In the genomic region with DNA sequence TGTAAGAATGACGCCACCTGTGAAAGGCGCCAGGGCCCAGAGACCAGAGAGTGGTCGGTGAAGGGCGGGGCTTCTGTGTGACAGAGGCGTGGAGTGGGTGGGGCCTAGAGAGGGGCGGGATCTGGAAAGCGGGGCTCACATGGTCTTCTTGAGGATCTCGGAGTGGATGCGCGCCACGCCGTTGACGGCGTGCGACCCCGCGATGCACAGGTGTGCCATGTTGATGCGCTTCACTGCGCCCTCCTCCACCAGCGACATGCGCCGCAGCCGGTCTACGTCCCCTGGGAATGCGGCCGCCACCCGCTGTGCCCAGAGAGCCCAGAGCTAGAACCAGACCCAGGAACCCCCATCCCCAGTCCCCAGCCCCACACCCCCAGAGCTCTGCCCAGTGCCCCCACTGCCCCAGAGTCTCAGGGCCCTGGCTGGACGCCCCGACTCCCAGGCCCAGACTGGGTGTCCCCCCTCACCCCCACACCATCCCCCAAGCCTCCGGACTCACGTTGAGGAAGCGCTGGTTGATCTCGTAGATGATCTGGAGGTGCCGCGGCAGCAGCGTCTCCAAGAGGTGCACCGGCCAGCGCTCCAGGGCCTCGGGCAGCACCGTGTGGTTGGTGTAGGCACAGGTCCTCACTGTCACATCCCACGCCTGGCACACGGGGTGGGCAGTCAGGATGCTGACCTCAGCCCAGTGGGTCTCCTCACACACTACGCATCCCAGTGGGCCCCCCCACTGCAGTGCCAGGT, we compare ENCODE assay signal across 17 cellular contexts. TPM values are rescaled to one million over a fixed set of nuclear protein-coding genes. Genes with fewer than 3 reads are reported as not detected.
"Had no signal": no experiment of that assay in that cellular context is flagged by ENCODE, and none has a peak within 500 bp of the region (broad histone marks: within the 10 kb centered on the region; RNA-seq: fewer than 3 reads in every experiment).

No MANE protein-coding gene starts in this region.

- H3K4me3 Mint-ChIP-seq: dendritic cell treated with granulocyte-macrophage colony-stimulating factor and Interleukin-4, amounts not matched to agents 40 ng/mL and 50 ng/mL, for 4 days; effector memory CD8-positive, alpha-beta T cell; nephron; stimulated activated effector memory CD8-positive, alpha-beta T cell treated with anti-CD3 and anti-CD28 coated beads, Interleukin-12 subunit alpha, Interleukin-12 subunit beta, amount 100 ng/mL, for 72 hours had no signal

- H3K36me3 Mint-ChIP-seq: activated naive CD4-positive, alpha-beta T cell treated with anti-CD3 and anti-CD28 coated beads, Interleukin-2, amount 50 U/mL, for 72 hours had no signal

- H3K4me1 ChIP-seq: transverse colon had no signal

- H3K27ac ChIP-seq: brain microvascular endothelial cell, skin epidermis, transverse colon had no signal

- H3K27me3 Mint-ChIP-seq: dendritic cell treated with granulocyte-macrophage colony-stimulating factor and Interleukin-4, amounts not matched to agents 40 ng/mL and 50 ng/mL, for 4 days; effector memory CD8-positive, alpha-beta T cell had no signal

- DNase-seq: activated CD4-positive, alpha-beta T cell treated with anti-CD3 and anti-CD28 coated beads for 48 hours; activated effector memory CD4-positive, alpha-beta T cell treated with Interleukin-2 at 50 U/mL for 16 hours; amygdala; brain microvascular endothelial cell; effector memory CD8-positive, alpha-beta T cell; mesenchymal stem cell; substantia nigra; T-helper 9 cell; transverse colon had no signal

- H3K36me3 ChIP-seq: brain microvascular endothelial cell, transverse colon had no signal

- H3K4me3 ChIP-seq: skin epidermis, transverse colon had no signal

- H3K9me3 Mint-ChIP-seq: activated naive CD4-positive, alpha-beta T cell treated with anti-CD3 and anti-CD28 coated beads, Interleukin-2, amount 50 U/mL, for 72 hours; dendritic cell treated with granulocyte-macrophage colony-stimulating factor and Interleukin-4, amounts not matched to agents 40 ng/mL and 50 ng/mL, for 4 days; effector memory CD8-positive, alpha-beta T cell; nephron; stimulated activated effector memory CD8-positive, alpha-beta T cell treated with anti-CD3 and anti-CD28 coated beads, Interleukin-12 subunit alpha, Interleukin-12 subunit beta, amount 100 ng/mL, for 72 hours had no signal

- H3K27me3 ChIP-seq: brain microvascular endothelial cell, transverse colon had no signal

- ATAC-seq: activated naive CD4-positive, alpha-beta T cell treated with anti-CD3 and anti-CD28 coated beads, Interleukin-2, amount 50 U/mL, for 72 hours; effector memory CD8-positive, alpha-beta T cell; left lobe of liver; stimulated activated effector memory CD8-positive, alpha-beta T cell treated with anti-CD3 and anti-CD28 coated beads, Interleukin-12 subunit alpha, Interleukin-12 subunit beta, amount 100 ng/mL, for 72 hours had no signal

- H3K27ac Mint-ChIP-seq: dendritic cell treated with granulocyte-macrophage colony-stimulating factor and Interleukin-4, amounts not matched to agents 40 ng/mL and 50 ng/mL, for 4 days; effector memory CD8-positive, alpha-beta T cell; stimulated activated effector memory CD8-positive, alpha-beta T cell treated with anti-CD3 and anti-CD28 coated beads, Interleukin-12 subunit alpha, Interleukin-12 subunit beta, amount 100 ng/mL, for 72 hours had no signal

- H3K9me3 ChIP-seq: transverse colon had no signal

RNA-seq across cellular contexts. Expression of a gene that starts 6.2 kb away (rescaled TPM):
- total RNA-seq: epithelial cell of proximal tubule, glomerular endothelial cell had no signal

RNA-seq across cellular contexts. Expression of a gene that starts 9.6 kb away (rescaled TPM):
- total RNA-seq: epithelial cell of proximal tubule had no signal

RNA-seq across cellular contexts. Expression of a gene that starts 30.6 kb away (rescaled TPM):
- total RNA-seq: epithelial cell of proximal tubule, glomerular endothelial cell had no signal
